In genomic region chr12:75390156-75390898, GRCh38 we compare ENCODE assay signal across 2 cellular contexts.
TF ChIP-seq lines count a peak whose summit lies in the region.

No MANE protein-coding gene starts in this region.

TF ChIP-seq in SK-N-SH, 30 proteins besides CTCF, POLR2A, EP300 and RAD21 (continued from another document):
- TF ChIP-seq JUND (IDR thresholded peaks at IDR 0.05) = peak; percentile 34; the same call in 1 of the 2 replicates
- TF ChIP-seq TCF12 (IDR thresholded peaks at IDR 0.05) = no peak
- no peak for TF ChIP-seq PBX3 (IDR thresholded peaks at IDR 0.05)
- TF ChIP-seq SIN3A (IDR thresholded peaks at IDR 0.05; ENCODE audit: borderline replicate concordance, low read depth, low read length) = no peak
- TF ChIP-seq MEF2A (IDR thresholded peaks at IDR 0.05; ENCODE audit: borderline replicate concordance, low read depth) = no peak
- no peak for TF ChIP-seq USF2 (IDR thresholded peaks at IDR 0.05; ENCODE audit: borderline replicate concordance, low read depth, low read length)
TF ChIP-seq in SK-N-SH: peak in this region for 4.

TF ChIP-seq in SK-N-SH treated with all-trans-retinoic acid at 6 μM for 48 hours, 23 proteins besides CTCF, POLR2A, EP300 and RAD21 (continued from another document):
- TF ChIP-seq TSHZ2 (CRISPR knock-in tag; IDR thresholded peaks at IDR 0.05) (no peak), TCF4 (CRISPR knock-in tag; IDR thresholded peaks at IDR 0.05; ENCODE audit: borderline replicate concordance) (no peak), GLIS3 (CRISPR knock-in tag; IDR thresholded peaks at IDR 0.05) (no peak)
TF ChIP-seq in SK-N-SH treated with all-trans-retinoic acid at 6 μM for 48 hours: peak in this region for 0.
